ENCODE assay signal across 24 cellular contexts in genomic region chr10:29553732-29554260, GRCh38.
DNase-seq lines count a peak whose midpoint lies in the region; ATAC-seq and TF ChIP-seq lines count a peak whose summit lies in the region.
"Had no signal": no experiment of that assay in that cellular context is flagged by ENCODE, and none has a peak within 500 bp of the region (broad histone marks: within the 10 kb centered on the region; RNA-seq: fewer than 3 reads in every experiment).

No MANE protein-coding gene starts in this region.

- H3K4me3 Mint-ChIP-seq in activated T-cell treated with anti-CD3 and anti-CD28 coated beads, Interleukin-2, amount 50 U/mL, for 24 hours, result no peak overlapping the region
- no peak overlapping the region for H3K4me3 Mint-ChIP-seq in activated T-cell treated with anti-CD3 and anti-CD28 coated beads, Interleukin-2, amount 50 U/mL, for 72 hours
- H3K4me3 Mint-ChIP-seq in chondrocyte (ENCODE audit: unreplicated experiment) (no peak overlapping the region), HFFc6 (no peak overlapping the region)
- H3K4me3 Mint-ChIP-seq: H9, nephron progenitor cell had no signal

- H3K4me1 ChIP-seq in Loucy (ENCODE audit: insufficient read depth, low read length, poor library complexity, severe bottlenecking) (peaks cover under 1% of the 10 kb centered on the region), thoracic aorta (ENCODE audit: control insufficient read depth in 1 of 2, low read depth in 2 of 2) (peaks cover 12 to 42% of the 10 kb centered on the region in 2 donors)
- H3K4me1 ChIP-seq: BLaER1, Caco-2, colonic mucosa, Peyer's patch had no signal

- H3K9me3 ChIP-seq in Loucy (ENCODE audit: insufficient read depth, low read depth, low read length) (no peaks in the 10 kb centered on the region), thoracic aorta (no peaks in the 10 kb centered on the region)
- H3K9me3 ChIP-seq: BLaER1, Caco-2, colonic mucosa, Peyer's patch had no signal

- DNase-seq in activated T-cell treated with anti-CD3 and anti-CD28 coated beads, Interleukin-2, amount 50 U/mL, for 24 hours, result no peak
- DNase-seq in activated T-cell treated with anti-CD3 and anti-CD28 coated beads, Interleukin-2, amount 50 U/mL, for 72 hours, result no peak
- DNase-seq in chondrocyte (ENCODE audit: low spot score) (no peak), thoracic aorta (ENCODE audit: low spot score) (no peak), foreskin fibroblast (no peak), NCI-H524 (lab: John Stamatoyannopoulos, UW) (no peak), HFFc6 (no peak)
- DNase-seq: activated CD4-positive, alpha-beta T cell treated with anti-CD3 and anti-CD28 coated beads, Interleukin-2, amount 50 U/mL, for 4 hours; activated effector memory CD4-positive, alpha-beta T cell treated with anti-CD3 and anti-CD28 coated beads, Interleukin-2, amount 50 U/mL, for 16 hours; Caco-2; colonic mucosa; DMS79; GF-D8; H9; left ventricle myocardium superior; NCI-H1694 treated with DMSO at 0.1 percent for 48 hours; NCI-H2171 treated with DMSO at 0.1 percent for 48 hours; NCI-H524 treated with DMSO at 0.1 percent for 48 hours; nephron progenitor cell; Peyer's patch had no signal

- no peaks in the 10 kb centered on the region for H3K27me3 Mint-ChIP-seq in activated T-cell treated with anti-CD3 and anti-CD28 coated beads, Interleukin-2, amount 50 U/mL, for 24 hours
- no peaks in the 10 kb centered on the region for H3K27me3 Mint-ChIP-seq in activated T-cell treated with anti-CD3 and anti-CD28 coated beads, Interleukin-2, amount 50 U/mL, for 72 hours (ENCODE audit: low read depth)
- H3K27me3 Mint-ChIP-seq in chondrocyte (ENCODE audit: low read depth) (no peaks in the 10 kb centered on the region), HFFc6 (ENCODE audit: insufficient read depth) (peaks cover 16% of the 10 kb centered on the region)

- H3K9me3 Mint-ChIP-seq in activated T-cell treated with anti-CD3 and anti-CD28 coated beads, Interleukin-2, amount 50 U/mL, for 24 hours, result no peaks in the 10 kb centered on the region
- H3K9me3 Mint-ChIP-seq in activated T-cell treated with anti-CD3 and anti-CD28 coated beads, Interleukin-2, amount 50 U/mL, for 72 hours, result no peaks in the 10 kb centered on the region
- no peaks in the 10 kb centered on the region for H3K9me3 Mint-ChIP-seq in chondrocyte (ENCODE audit: low read depth)
- H3K9me3 Mint-ChIP-seq in HFFc6, result no peaks in the 10 kb centered on the region
- H3K9me3 Mint-ChIP-seq: H9, nephron progenitor cell had no signal

- H4K20me1 ChIP-seq in Loucy (ENCODE audit: insufficient read depth, low read length, poor library complexity, severe bottlenecking), result no peaks in the 10 kb centered on the region
- H4K20me1 ChIP-seq: BLaER1 had no signal

- TF ChIP-seq CTCF in Loucy (conservative IDR thresholded peaks at IDR 0.05; ENCODE audit: low read length) (peak; percentile 21; the same call in 1 of the 2 replicates), chondrocyte (IDR thresholded peaks at IDR 0.05) (no peak), thoracic aorta (IDR thresholded peaks at IDR 0.05) (no peak), foreskin fibroblast (IDR thresholded peaks at IDR 0.05; ENCODE audit: low read depth, low read length) (no peak), HFFc6 (IDR thresholded peaks at IDR 0.05) (no peak)

- H3K27me3 ChIP-seq in Loucy (ENCODE audit: insufficient read depth, low read length, poor library complexity, severe bottlenecking) (no peaks in the 10 kb centered on the region), thoracic aorta (replicated peaks; ENCODE audit: insufficient read depth) (no peaks in the 10 kb centered on the region)
- H3K27me3 ChIP-seq: BLaER1, colonic mucosa, Peyer's patch had no signal

- H3K27ac ChIP-seq in thoracic aorta, result peak overlapping the region; percentile 30 to 56
- H3K27ac ChIP-seq: BLaER1, colonic mucosa, KMS-11 had no signal

- no peaks in the 10 kb centered on the region for H3K9me2 ChIP-seq in Loucy (replicated peaks; ENCODE audit: low read depth, low read length)

- H3K4me3 ChIP-seq in Loucy (ENCODE audit: low read length, poor library complexity, severe bottlenecking), result no peak overlapping the region
- H3K4me3 ChIP-seq in thoracic aorta, result no peak overlapping the region
- H3K4me3 ChIP-seq in foreskin fibroblast (ENCODE audit: low read depth in 1 of 2, low read length in 2 of 2), result no peak overlapping the region
- H3K4me3 ChIP-seq: BLaER1, colonic mucosa, Peyer's patch had no signal

- H3K4me2 ChIP-seq in Loucy (ENCODE audit: low read depth, low read length, poor library complexity, severe bottlenecking), result no peak overlapping the region
- H3K4me2 ChIP-seq: BLaER1, KMS-11 had no signal

- peaks cover 40% of the 10 kb centered on the region for H3K36me3 Mint-ChIP-seq in activated T-cell treated with anti-CD3 and anti-CD28 coated beads, Interleukin-2, amount 50 U/mL, for 24 hours (ENCODE audit: low read depth)
- peaks cover 3 to 4% of the 10 kb centered on the region in 2 donors for H3K36me3 Mint-ChIP-seq in activated T-cell treated with anti-CD3 and anti-CD28 coated beads, Interleukin-2, amount 50 U/mL, for 72 hours (ENCODE audit: insufficient read depth in 2 of 2)
- H3K36me3 Mint-ChIP-seq in chondrocyte (ENCODE audit: low read depth), result peaks cover 21% of the 10 kb centered on the region
- no peaks in the 10 kb centered on the region for H3K36me3 Mint-ChIP-seq in HFFc6 (ENCODE audit: low read depth)

- no peak overlapping the region for H3K9ac ChIP-seq in Loucy (ENCODE audit: low read depth, low read length, poor library complexity, severe bottlenecking)
- H3K9ac ChIP-seq: BLaER1, KMS-11, parathyroid adenoma had no signal

- H3F3A ChIP-seq in Loucy (ENCODE audit: low read depth), result no peaks in the 10 kb centered on the region

- H2AFZ ChIP-seq in Loucy (ENCODE audit: low read length), result no peak overlapping the region
- H2AFZ ChIP-seq: parathyroid adenoma had no signal

- no peaks in the 10 kb centered on the region for H3K79me2 ChIP-seq in Loucy (ENCODE audit: insufficient read depth, low read length)
- H3K79me2 ChIP-seq: parathyroid adenoma had no signal

- H3K36me3 ChIP-seq in Loucy (ENCODE audit: insufficient read depth, low read length) (peaks cover 24% of the 10 kb centered on the region; the same call in 1 of the 2 replicates), thoracic aorta (peaks cover 46% of the 10 kb centered on the region)

- peak overlapping the region; percentile 49 for H3K27ac Mint-ChIP-seq in activated T-cell treated with anti-CD3 and anti-CD28 coated beads, Interleukin-2, amount 50 U/mL, for 24 hours
- no peak overlapping the region for H3K27ac Mint-ChIP-seq in activated T-cell treated with anti-CD3 and anti-CD28 coated beads, Interleukin-2, amount 50 U/mL, for 72 hours
- H3K27ac Mint-ChIP-seq in chondrocyte (ENCODE audit: unreplicated experiment) (peak overlapping the region; percentile 12), HFFc6 (no peak overlapping the region)
- H3K27ac Mint-ChIP-seq: H9, nephron progenitor cell had no signal

- peaks cover 11% of the 10 kb centered on the region for H3K4me1 Mint-ChIP-seq in activated T-cell treated with anti-CD3 and anti-CD28 coated beads, Interleukin-2, amount 50 U/mL, for 24 hours (ENCODE audit: low read depth)
- H3K4me1 Mint-ChIP-seq in activated T-cell treated with anti-CD3 and anti-CD28 coated beads, Interleukin-2, amount 50 U/mL, for 72 hours (ENCODE audit: low read depth), result no peaks in the 10 kb centered on the region
- H3K4me1 Mint-ChIP-seq in chondrocyte (ENCODE audit: low read depth) (peaks cover 27% of the 10 kb centered on the region), HFFc6 (ENCODE audit: low read depth) (peaks cover 23% of the 10 kb centered on the region)

- no peak for ATAC-seq in activated T-cell treated with anti-CD3 and anti-CD28 coated beads, Interleukin-2, amount 50 U/mL, for 72 hours (replicated peaks in 1 of 2)
- no peak for ATAC-seq in thoracic aorta (ENCODE audit: insufficient number of reproducible peaks, low FRiP score, low read depth)

Comparison
In these comparisons a context has a peak if more than half of its experiments do, and no peak if none do; other contexts are left out.
1. H3K27ac Mint-ChIP-seq: peak in activated T-cell treated with anti-CD3 and anti-CD28 coated beads, Interleukin-2, amount 50 U/mL, for 24 hours (single experiment) and chondrocyte (single experiment); none in activated T-cell treated with anti-CD3 and anti-CD28 coated beads, Interleukin-2, amount 50 U/mL, for 72 hours (single experiment) and HFFc6 (single experiment).